In the genomic region with DNA sequence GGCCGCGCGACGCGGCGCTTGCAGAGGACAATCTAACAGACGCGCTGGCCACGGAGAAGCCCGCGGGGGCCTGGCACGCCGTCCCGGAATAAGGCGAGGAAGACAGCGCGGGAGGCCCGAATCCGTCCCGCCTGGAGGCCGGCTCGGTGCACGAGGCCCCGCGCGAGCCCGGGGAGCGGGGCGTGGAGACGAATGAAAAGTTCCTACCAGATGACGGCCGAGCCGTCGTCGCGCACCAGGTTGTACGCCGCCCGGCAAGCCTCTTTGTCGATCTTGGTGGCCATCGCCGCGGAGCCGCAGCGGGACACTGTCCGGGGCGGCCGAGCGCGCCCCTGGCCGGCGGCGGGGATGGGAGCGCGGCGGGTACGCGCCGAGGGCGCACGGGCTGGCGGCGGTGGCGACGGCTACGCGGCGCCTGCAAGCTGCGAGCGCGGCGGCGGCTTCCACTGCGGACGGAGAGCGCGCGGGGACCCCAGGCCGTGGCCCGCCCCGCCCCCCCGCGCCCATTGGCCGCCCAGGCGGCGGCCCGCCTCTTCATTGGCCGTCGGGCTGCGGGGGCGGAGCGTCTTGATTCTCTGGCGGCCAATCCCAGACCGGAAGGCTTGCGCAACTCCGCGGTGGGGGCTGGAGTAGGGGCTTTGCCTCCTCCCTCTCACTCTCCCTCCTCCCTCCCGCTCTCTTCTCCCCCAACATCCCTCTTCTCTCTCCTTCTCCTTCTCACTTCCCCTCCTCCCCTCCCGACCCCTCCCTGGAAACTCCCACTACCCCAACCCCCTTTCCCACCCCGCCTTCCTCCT, we compare ENCODE assay signal across 8 cellular contexts. TPM values are rescaled to one million over a fixed set of nuclear protein-coding genes. Genes with fewer than 3 reads are reported as not detected.
DNase-seq lines count a peak whose midpoint lies in the region; ATAC-seq and TF ChIP-seq lines count a peak whose summit lies in the region.

A gene with protein sequence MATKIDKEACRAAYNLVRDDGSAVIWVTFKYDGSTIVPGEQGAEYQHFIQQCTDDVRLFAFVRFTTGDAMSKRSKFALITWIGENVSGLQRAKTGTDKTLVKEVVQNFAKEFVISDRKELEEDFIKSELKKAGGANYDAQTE (minus strand): TSS at position 448 of the 797 bp plus-strand sequence. CDS start 164 bp downstream, at position 284.

- DNase-seq in AG10803 (ENCODE audit: low read depth) (peak; percentile 98), NCI-H510A (lab: John Stamatoyannopoulos, UW) (peak; percentile 97), cerebellum (ENCODE audit: low spot score) (peak; percentile 98), kidney glomerular epithelial cell (lab: John Stamatoyannopoulos, UW) (peak; percentile 87)
- DNase-seq in activated CD4-positive, alpha-beta T cell treated with anti-CD3 and anti-CD28 coated beads for 1 hour, result peak; percentile 93
- DNase-seq in stimulated activated CD4-positive, alpha-beta T cell treated with anti-CD3 and anti-CD28 coated beads, Interleukin-15, amount 100 ng/mL, for 48 hours (ENCODE audit: low read depth in 2 of 2), result peak; percentile 88 to 97

- ATAC-seq in GM19043 (IDR thresholded peaks at IDR 0.05; ENCODE audit: low read depth, unreplicated experiment) (peak; percentile 78), HG03378 (IDR thresholded peaks at IDR 0.05; ENCODE audit: unreplicated experiment) (peak; percentile 48)

- TF ChIP-seq CTCF in AG10803 (conservative IDR thresholded peaks at IDR 0.05; ENCODE audit: low read length), result no peak

- H3K4me3 ChIP-seq in AG10803 (ENCODE audit: low read length), result peak within 1 kb of the TSS; percentile 80

RNA-seq across cellular contexts. Expression of the gene that starts here (rescaled TPM):
- 49.2 TPM for total RNA-seq in cerebellum

Comparison
In these comparisons a context has a peak if more than half of its experiments do, and no peak if none do; other contexts are left out.
1. Peak in every context shown above with its lines: DNase-seq, ATAC-seq and H3K4me3 ChIP-seq.